ENCODE assay signal across 9 cellular contexts in the genomic region with DNA sequence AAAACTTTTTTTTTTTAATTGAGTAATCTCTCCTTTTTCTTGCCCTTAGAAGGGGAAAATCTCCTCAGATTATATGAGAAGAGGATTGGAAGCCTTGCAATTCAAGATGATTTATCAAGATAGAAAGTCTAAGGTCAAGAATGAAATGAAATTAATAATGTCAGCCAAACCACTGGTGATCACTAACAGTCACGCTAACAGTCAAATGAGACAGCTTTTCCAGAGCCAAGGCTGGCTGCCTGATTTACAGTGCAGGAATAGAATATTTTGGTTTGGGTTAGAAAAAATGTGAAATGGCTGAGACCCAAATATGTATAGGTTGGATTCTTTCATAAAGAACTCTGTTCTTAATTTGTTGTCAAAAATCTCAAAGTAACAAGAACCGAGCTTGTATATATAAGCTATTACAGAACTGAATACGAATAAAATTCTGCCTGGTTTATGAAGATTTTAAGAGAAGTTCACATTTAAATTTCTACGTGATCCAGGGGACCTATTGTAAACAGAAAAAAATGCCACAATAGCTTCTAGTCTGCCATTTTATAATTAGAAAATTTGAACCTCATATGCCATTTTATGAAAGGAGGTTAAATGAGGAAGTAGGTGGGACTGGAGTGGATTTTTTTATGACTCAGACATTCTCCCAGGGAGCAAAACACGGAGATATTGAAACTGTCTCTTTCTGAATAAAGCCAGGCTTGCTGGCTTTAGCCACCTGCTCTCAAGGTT.
A peak's percentile ranks its signal among the peaks of the same experiment; 100 is the strongest.
DNase-seq lines count a peak whose midpoint lies in the region; TF ChIP-seq lines count a peak whose summit lies in the region.
"Had no signal": no experiment of that assay in that cellular context is flagged by ENCODE, and none has a peak within 500 bp of the region (broad histone marks: within the 10 kb centered on the region; RNA-seq: fewer than 3 reads in every experiment).

No MANE protein-coding gene starts in this region.

- intact Hi-C loops in Calu3 (cut with micrococcal nuclease; ENCODE audit: unreplicated experiment) (no loop called here), MCF 10A (cut with micrococcal nuclease) (loop anchor here (5.0 kb wide), 2 partner anchors 61 to 129 kb away; no protein-coding TSS in a partner anchor)
- intact Hi-C loops in activated naive CD4-positive, alpha-beta T cell treated with anti-CD3 and anti-CD28 coated beads for 36 hours (cut with micrococcal nuclease): no loop called here

- H3K27ac Mint-ChIP-seq in Calu3 (ENCODE audit: unreplicated experiment) (peak overlapping the region; percentile 97), MCF 10A (ENCODE audit: low read depth, unreplicated experiment) (no peak overlapping the region), mesothelial cell of epicardium (peak overlapping the region; percentile 95)
- H3K27ac Mint-ChIP-seq in activated naive CD4-positive, alpha-beta T cell treated with anti-CD3 and anti-CD28 coated beads for 36 hours: no peak overlapping the region

- no peak for TF ChIP-seq CTCF in Calu3 (IDR thresholded peaks at IDR 0.05; ENCODE audit: unreplicated experiment)
- no peak for TF ChIP-seq CTCF in MCF 10A (IDR thresholded peaks at IDR 0.05; ENCODE audit: unreplicated experiment)
- TF ChIP-seq CTCF in mesothelial cell of epicardium (IDR thresholded peaks at IDR 0.05; ENCODE audit: unreplicated experiment): no peak

- H3K4me3 Mint-ChIP-seq in Calu3 (ENCODE audit: low read depth, unreplicated experiment) (peak overlapping the region; percentile 37), MCF 10A (ENCODE audit: unreplicated experiment) (no peak overlapping the region), mesothelial cell of epicardium (no peak overlapping the region)
- H3K4me3 Mint-ChIP-seq in activated naive CD4-positive, alpha-beta T cell treated with anti-CD3 and anti-CD28 coated beads for 36 hours: no peak overlapping the region

- POLR2A ChIA-PET in MCF 10A (lab: Yijun Ruan, JAX): no interaction called here

- H3K27me3 Mint-ChIP-seq in Calu3 (ENCODE audit: unreplicated experiment): no peaks in the 10 kb centered on the region
- H3K27me3 Mint-ChIP-seq in MCF 10A (ENCODE audit: insufficient read depth, unreplicated experiment): no peaks in the 10 kb centered on the region
- no peaks in the 10 kb centered on the region for H3K27me3 Mint-ChIP-seq in mesothelial cell of epicardium (ENCODE audit: low read depth)
- peaks cover 8% of the 10 kb centered on the region for H3K27me3 Mint-ChIP-seq in activated naive CD4-positive, alpha-beta T cell treated with anti-CD3 and anti-CD28 coated beads for 36 hours (ENCODE audit: low read depth)

- CTCF ChIA-PET in Calu3 (lab: Charles Lee): interaction anchor here (2.0 kb wide), 1 partner anchor 13 kb away, joined by 7 read pairs; no protein-coding TSS in a partner anchor
- CTCF ChIA-PET in MCF 10A (lab: Yijun Ruan, JAX): interaction anchor here (0.6 kb wide), 1 partner anchor 34 kb away, joined by 4 read pairs; no protein-coding TSS in a partner anchor
- CTCF ChIA-PET in activated naive CD4-positive, alpha-beta T cell treated with anti-CD3 and anti-CD28 coated beads for 36 hours (lab: Charles Lee): interaction anchor here (0.7 kb wide), 1 partner anchor 128 kb away, joined by 4 read pairs; no protein-coding TSS in a partner anchor

- DNase-seq in Calu3 (no peak), M059J (ENCODE audit: low read depth) (peak; percentile 89), MCF 10A (ENCODE audit: unreplicated experiment) (peak; percentile 22), mesothelial cell of epicardium (ENCODE audit: low spot score in 2 of 2, unreplicated experiment in 2 of 2) (no peak), activated gamma-delta T cell (lab: John Stamatoyannopoulos, UW) (no peak), NCI-H510A (lab: John Stamatoyannopoulos, UW) (no peak), ureter (ENCODE audit: low spot score) (no peak)
- DNase-seq in activated naive CD4-positive, alpha-beta T cell treated with anti-CD3 and anti-CD28 coated beads for 36 hours: no peak
- DNase-seq: stimulated activated naive CD4-positive, alpha-beta T cell had no signal

- no TSS peak for BruUV-seq in Calu3 (replicated peaks; lab: Mats Ljungman, UMichigan)
- BruUV-seq in MCF 10A (replicated peaks; lab: Mats Ljungman, UMichigan): no TSS peak

- H3K9me3 Mint-ChIP-seq in Calu3 (ENCODE audit: low read depth, unreplicated experiment) (no peaks in the 10 kb centered on the region), MCF 10A (ENCODE audit: unreplicated experiment) (no peaks in the 10 kb centered on the region), mesothelial cell of epicardium (no peaks in the 10 kb centered on the region)
- no peaks in the 10 kb centered on the region for H3K9me3 Mint-ChIP-seq in activated naive CD4-positive, alpha-beta T cell treated with anti-CD3 and anti-CD28 coated beads for 36 hours

- H3K36me3 Mint-ChIP-seq in Calu3 (ENCODE audit: insufficient read depth, unreplicated experiment) (peaks cover 27% of the 10 kb centered on the region), MCF 10A (ENCODE audit: insufficient read depth, unreplicated experiment) (no peaks in the 10 kb centered on the region), mesothelial cell of epicardium (no peaks in the 10 kb centered on the region)
- H3K36me3 Mint-ChIP-seq in activated naive CD4-positive, alpha-beta T cell treated with anti-CD3 and anti-CD28 coated beads for 36 hours (ENCODE audit: low read depth): no peaks in the 10 kb centered on the region

- peaks cover 59% of the 10 kb centered on the region for H3K4me1 Mint-ChIP-seq in Calu3 (ENCODE audit: low read depth, unreplicated experiment)
- H3K4me1 Mint-ChIP-seq in MCF 10A (ENCODE audit: insufficient read depth, unreplicated experiment): peaks cover 25% of the 10 kb centered on the region
- peaks cover 58% of the 10 kb centered on the region for H3K4me1 Mint-ChIP-seq in mesothelial cell of epicardium
- peaks cover 9% of the 10 kb centered on the region for H3K4me1 Mint-ChIP-seq in activated naive CD4-positive, alpha-beta T cell treated with anti-CD3 and anti-CD28 coated beads for 36 hours (ENCODE audit: low read depth)

Comparison
In these comparisons a context has a peak if more than half of its experiments do, and no peak if none do; other contexts are left out.
1. DNase-seq: peak in M059J (single experiment) and MCF 10A (single experiment); none in Calu3 (single experiment), mesothelial cell of epicardium (0 of 2), activated naive CD4-positive, alpha-beta T cell treated with anti-CD3 and anti-CD28 coated beads for 36 hours (single experiment), activated gamma-delta T cell (single experiment), NCI-H510A (single experiment) and ureter (single experiment).
2. H3K27ac Mint-ChIP-seq: peak in Calu3 (single experiment) and mesothelial cell of epicardium (single experiment); none in MCF 10A (single experiment) and activated naive CD4-positive, alpha-beta T cell treated with anti-CD3 and anti-CD28 coated beads for 36 hours (single experiment).